In genomic region chr2:113217455-113218282, GRCh38 we compare ENCODE assay signal across 9 cellular contexts. TPM values are rescaled to one million over a fixed set of nuclear protein-coding genes. Genes with fewer than 3 reads are reported as not detected.
DNase-seq lines count a peak whose midpoint lies in the region; ATAC-seq and TF ChIP-seq lines count a peak whose summit lies in the region.
"Had no signal": no experiment of that assay in that cellular context is flagged by ENCODE, and none has a peak within 500 bp of the region (broad histone marks: within the 10 kb centered on the region; RNA-seq: fewer than 3 reads in every experiment).

No MANE protein-coding gene starts in this region.

- ATAC-seq in naive thymus-derived CD4-positive, alpha-beta T cell: peak; percentile 18
- ATAC-seq in GM21529 (IDR thresholded peaks at IDR 0.05; ENCODE audit: unreplicated experiment) (no peak), GM18909 (IDR thresholded peaks at IDR 0.05; ENCODE audit: poor library complexity, unreplicated experiment) (no peak)

- H3K4me3 ChIP-seq in naive thymus-derived CD4-positive, alpha-beta T cell (ENCODE audit: low read length): no peak overlapping the region

- H3K4me3 Mint-ChIP-seq in endothelial cell (ENCODE audit: unreplicated experiment): peak overlapping the region; percentile 42
- peak overlapping the region in 5 of 10 donors; percentile 20 to 56 (median 44) for H3K4me3 Mint-ChIP-seq in naive thymus-derived CD4-positive, alpha-beta T cell

- peaks cover 25% of the 10 kb centered on the region for H3K4me1 Mint-ChIP-seq in endothelial cell (ENCODE audit: unreplicated experiment)
- peaks cover 19 to 29% (median 23%) of the 10 kb centered on the region in 7 donors for H3K4me1 Mint-ChIP-seq in naive thymus-derived CD4-positive, alpha-beta T cell

- peaks cover 0 to 9% of the 10 kb centered on the region in 2 donors for H3K4me1 ChIP-seq in naive thymus-derived CD4-positive, alpha-beta T cell (ENCODE audit: control insufficient read depth in 2 of 2, insufficient read depth in 2 of 2, low read length in 2 of 2)

- intact Hi-C loops in naive thymus-derived CD4-positive, alpha-beta T cell (cut with micrococcal nuclease): no loop called here

- H3K36me3 ChIP-seq in naive thymus-derived CD4-positive, alpha-beta T cell (ENCODE audit: control insufficient read depth in 2 of 3, insufficient read depth in 3 of 3, low read length in 3 of 3): no peaks in the 10 kb centered on the region

- peak; percentile 43 for DNase-seq in MV-4-11 (lab: John Stamatoyannopoulos, UW)
- DNase-seq in endothelial cell (ENCODE audit: low spot score): no peak
- DNase-seq in naive thymus-derived CD4-positive, alpha-beta T cell: no peak
- DNase-seq in activated T-cell treated with anti-CD3 and anti-CD28 coated beads, Interleukin-2, amount 50 U/mL, for 48 hours: no peak
- no peak for DNase-seq in central memory CD4-positive, alpha-beta T cell
- DNase-seq: OCI-M1 had no signal

- H3K27ac Mint-ChIP-seq in endothelial cell (ENCODE audit: unreplicated experiment): peak overlapping the region; percentile 75
- peak overlapping the region in 3 of 9 donors; percentile 40 to 82 (median 55) for H3K27ac Mint-ChIP-seq in naive thymus-derived CD4-positive, alpha-beta T cell

- peaks cover 11% of the 10 kb centered on the region for H3K27me3 Mint-ChIP-seq in endothelial cell (ENCODE audit: unreplicated experiment)
- H3K27me3 Mint-ChIP-seq in naive thymus-derived CD4-positive, alpha-beta T cell: peaks cover 0 to 2% (median 0%) of the 10 kb centered on the region in 5 donors

- CTCF ChIA-PET in naive thymus-derived CD4-positive, alpha-beta T cell (lab: Charles Lee): interaction anchor here (1.5 kb wide), 1 partner anchor 79 kb away, joined by 4 read pairs; no protein-coding TSS in a partner anchor

- TF ChIP-seq CTCF in 22Rv1 (IDR thresholded peaks at IDR 0.05) (no peak), endothelial cell (IDR thresholded peaks at IDR 0.05; ENCODE audit: unreplicated experiment) (no peak)

- peak overlapping the region; percentile 89 for H3K27ac ChIP-seq in 22Rv1
- no peak overlapping the region for H3K27ac ChIP-seq in naive thymus-derived CD4-positive, alpha-beta T cell (ENCODE audit: low read depth, low read length)

- H3K27me3 ChIP-seq in naive thymus-derived CD4-positive, alpha-beta T cell (ENCODE audit: control insufficient read depth in 2 of 2, insufficient read depth in 2 of 2, low read length in 2 of 2): no peaks in the 10 kb centered on the region

- POLR2A ChIA-PET in naive thymus-derived CD4-positive, alpha-beta T cell (lab: Charles Lee): no interaction called here

- H3K9me3 Mint-ChIP-seq in endothelial cell (ENCODE audit: unreplicated experiment): no peaks in the 10 kb centered on the region
- peaks cover 0 to 2% (median 0%) of the 10 kb centered on the region in 11 donors for H3K9me3 Mint-ChIP-seq in naive thymus-derived CD4-positive, alpha-beta T cell

- H3K9me3 ChIP-seq in naive thymus-derived CD4-positive, alpha-beta T cell (ENCODE audit: control insufficient read depth in 2 of 3, low read length in 3 of 3): no peaks in the 10 kb centered on the region

- H3K36me3 Mint-ChIP-seq in endothelial cell (ENCODE audit: low read depth, unreplicated experiment): no peaks in the 10 kb centered on the region
- H3K36me3 Mint-ChIP-seq in naive thymus-derived CD4-positive, alpha-beta T cell: no peaks in the 10 kb centered on the region

RNA-seq across cellular contexts. Expression of gene PSD4, which starts 43.9 kb away (rescaled TPM):
- total RNA-seq in endothelial cell (ENCODE audit: unreplicated experiment): 1.9 TPM
- 100 to 1,000 TPM in 4 of 5 experiments, 10 to 100 TPM in 1; 96.4 to 399 (median 167) TPM for total RNA-seq in naive thymus-derived CD4-positive, alpha-beta T cell
- 10 to 100 TPM; 28.0 to 50.4 TPM for polyA plus RNA-seq in naive thymus-derived CD4-positive, alpha-beta T cell

Comparison
In these comparisons a context has a peak if more than half of its experiments do, and no peak if none do; other contexts are left out.
1. RNA of gene PSD4, which starts 43.9 kb away (total RNA-seq): 96.4 to 399 TPM in naive thymus-derived CD4-positive, alpha-beta T cell; 1.9 TPM in endothelial cell (single experiment); every median in the first group is over 10 times any median in the second.